ENCODE assay signal across 1 cellular context in genomic region chr1:156379420-156380165, GRCh38.
TF ChIP-seq lines count a peak whose summit lies in the region.

No MANE protein-coding gene starts in this region.

TF ChIP-seq in H1, 55 proteins besides CTCF, POLR2A, EP300 and RAD21 (continued from another document):
- TF ChIP-seq CHD7 (IDR thresholded peaks at IDR 0.05; ENCODE audit: insufficient replicate concordance, low read length) (no peak), GTF2F1 (IDR thresholded peaks at IDR 0.05; ENCODE audit: borderline replicate concordance, low read depth, low read length) (no peak)
